Comparison of ENCODE assay signal across 20 cellular contexts in the genomic region with DNA sequence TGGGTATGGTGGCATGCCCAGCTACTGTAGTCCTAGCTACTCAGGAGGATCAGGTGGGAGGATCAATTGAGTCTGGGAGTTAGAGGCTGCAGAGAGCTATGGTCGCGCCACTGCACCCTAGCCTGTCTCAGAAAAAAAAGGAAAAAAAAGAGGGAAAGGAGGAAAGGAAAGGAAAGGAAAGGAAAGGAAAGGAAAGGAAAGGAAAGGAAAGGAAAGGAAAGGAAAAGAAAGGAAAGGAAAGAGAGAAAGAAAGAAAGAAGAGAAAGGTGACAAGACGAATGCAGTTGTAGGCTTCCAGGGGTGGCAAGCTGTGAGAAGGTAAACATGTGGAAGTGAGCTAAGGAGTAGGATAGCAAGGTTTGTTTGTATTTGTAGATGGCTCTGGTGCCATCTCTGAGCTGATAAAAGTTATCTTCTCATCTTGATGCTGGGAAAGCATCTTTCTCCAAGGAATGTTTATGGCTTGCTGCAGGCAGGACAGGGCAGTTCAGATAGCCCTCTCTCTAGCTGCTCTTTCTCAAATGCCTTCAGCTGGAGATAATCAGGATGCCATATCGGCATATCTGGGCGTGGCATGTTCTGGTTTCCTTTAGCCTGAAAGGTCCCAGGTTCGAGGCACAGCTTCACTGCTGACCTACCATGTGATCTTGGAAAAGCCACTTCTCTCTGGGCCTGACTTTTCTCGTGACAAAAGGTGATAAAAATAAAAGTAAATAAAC. TPM values are rescaled to one million over a fixed set of nuclear protein-coding genes. Genes with fewer than 3 reads are reported as not detected.
DNase-seq lines count a peak whose midpoint lies in the region; ATAC-seq and TF ChIP-seq lines count a peak whose summit lies in the region.
"Had no signal": no experiment of that assay in that cellular context is flagged by ENCODE, and none has a peak within 500 bp of the region (broad histone marks: within the 10 kb centered on the region; RNA-seq: fewer than 3 reads in every experiment).

No MANE protein-coding gene starts in this region.

- intact Hi-C loops in vagina (cut with DNase I), result loop anchor here (10.0 kb wide), 1 partner anchor 452 kb away; no protein-coding TSS in a partner anchor

- peak overlapping the region; percentile 79 for H3K27ac Mint-ChIP-seq in activated CD4-positive, alpha-beta T cell treated with anti-CD3 and anti-CD28 coated beads, Interleukin-2, amount 10 ng/mL, durations not matched to agents 7 days and 5 days
- H3K27ac Mint-ChIP-seq in neural progenitor cell, result peak overlapping the region; percentile 9
- H3K27ac Mint-ChIP-seq: CD4-positive, alpha-beta T cell had no signal

- TF ChIP-seq POLR2A in vagina (IDR thresholded peaks at IDR 0.05), result no peak

- H3K9ac ChIP-seq in neural progenitor cell, result no peak overlapping the region
- H3K9ac ChIP-seq: GM23248 had no signal

- H3K79me2 ChIP-seq in hepatocyte (no peaks in the 10 kb centered on the region), neural progenitor cell (ENCODE audit: low read depth) (no peaks in the 10 kb centered on the region)

- peaks cover 11% of the 10 kb centered on the region for H3K27me3 Mint-ChIP-seq in activated CD4-positive, alpha-beta T cell treated with anti-CD3 and anti-CD28 coated beads, Interleukin-2, amount 10 ng/mL, durations not matched to agents 7 days and 5 days
- H3K27me3 Mint-ChIP-seq in neural progenitor cell (ENCODE audit: insufficient read depth, low read depth), result peaks cover 12% of the 10 kb centered on the region

- peaks cover 1% of the 10 kb centered on the region for H3K36me3 Mint-ChIP-seq in activated CD4-positive, alpha-beta T cell treated with anti-CD3 and anti-CD28 coated beads, Interleukin-2, amount 10 ng/mL, durations not matched to agents 7 days and 5 days (ENCODE audit: low read depth)
- H3K36me3 Mint-ChIP-seq in neural progenitor cell, result no peaks in the 10 kb centered on the region
- H3K36me3 Mint-ChIP-seq: IgD-negative memory B cell had no signal

- CTCF ChIA-PET in activated CD4-positive, alpha-beta T cell treated with anti-CD3 and anti-CD28 coated beads, Interleukin-2, amount 10 ng/mL, durations not matched to agents 7 days and 5 days (lab: Charles Lee), result interaction anchor here (11.5 to 14.8 kb wide), 2 partner anchors 79 to 89 kb away, joined by 106 to 225 read pairs; partner anchors contain the start of gene LYRM9

- peaks cover 22% of the 10 kb centered on the region for H3K4me1 Mint-ChIP-seq in activated CD4-positive, alpha-beta T cell treated with anti-CD3 and anti-CD28 coated beads, Interleukin-2, amount 10 ng/mL, durations not matched to agents 7 days and 5 days
- peaks cover 34% of the 10 kb centered on the region for H3K4me1 Mint-ChIP-seq in neural progenitor cell

- DNase-seq in activated CD4-positive, alpha-beta T cell treated with anti-CD3 and anti-CD28 coated beads, Interleukin-2, amount 10 ng/mL, durations not matched to agents 7 days and 5 days, result no peak
- DNase-seq in activated CD4-positive, alpha-beta T cell treated with anti-CD3 and anti-CD28 coated beads for 48 hours, result no peak
- DNase-seq in hepatocyte (ENCODE audit: low spot score), result peak; percentile 47
- no peak for DNase-seq in neural progenitor cell (ENCODE audit: low spot score)
- no peak for DNase-seq in vagina (ENCODE audit: extremely low spot score in 2 of 2)
- DNase-seq in SK-N-DZ (ENCODE audit: low spot score), result no peak
- DNase-seq: AML-193; CD4-positive, alpha-beta T cell; DMS153; DMS79; GF-D8; GM23248; KG1 had no signal

- no peaks in the 10 kb centered on the region for H3K27me3 ChIP-seq in hepatocyte
- H3K27me3 ChIP-seq in neural progenitor cell, result no peaks in the 10 kb centered on the region
- no peaks in the 10 kb centered on the region for H3K27me3 ChIP-seq in vagina

- WGBS in hepatocyte (ENCODE audit: low lambda C conversion rate, missing lambda C conversion rate), result 49% methylated on average over 7 of the region's 7 CpGs

- no peaks in the 10 kb centered on the region for H3K9me2 ChIP-seq in hepatocyte (replicated peaks; ENCODE audit: insufficient read depth)

- H3K4me1 ChIP-seq in hepatocyte (ENCODE audit: insufficient read depth) (peaks cover 11% of the 10 kb centered on the region), neural progenitor cell (peaks cover 12% of the 10 kb centered on the region), vagina (peaks cover 7% of the 10 kb centered on the region)

- H3F3A ChIP-seq in neural progenitor cell (ENCODE audit: low read depth), result no peaks in the 10 kb centered on the region

- H3K4me3 Mint-ChIP-seq in activated CD4-positive, alpha-beta T cell treated with anti-CD3 and anti-CD28 coated beads, Interleukin-2, amount 10 ng/mL, durations not matched to agents 7 days and 5 days, result no peak overlapping the region
- H3K4me3 Mint-ChIP-seq in neural progenitor cell, result no peak overlapping the region
- H3K4me3 Mint-ChIP-seq: CD4-positive, alpha-beta T cell; IgD-negative memory B cell had no signal

- H3K4me2 ChIP-seq in hepatocyte (no peak overlapping the region), neural progenitor cell (no peak overlapping the region)
- H3K4me2 ChIP-seq: A549 had no signal

- H3K27ac ChIP-seq in hepatocyte (peak overlapping the region; percentile 51), neural progenitor cell (no peak overlapping the region), vagina (no peak overlapping the region)
- H3K27ac ChIP-seq: 22Rv1, A549, C4-2B, GM23248 had no signal

- no peak for TF ChIP-seq CTCF in hepatocyte (IDR thresholded peaks at IDR 0.05; ENCODE audit: poor library complexity)
- no peak for TF ChIP-seq CTCF in neural progenitor cell (IDR thresholded peaks at IDR 0.05)
- no peak for TF ChIP-seq CTCF in vagina (IDR thresholded peaks at IDR 0.05)

- H3K9me3 ChIP-seq in hepatocyte (ENCODE audit: low read depth), result no peaks in the 10 kb centered on the region
- no peaks in the 10 kb centered on the region for H3K9me3 ChIP-seq in neural progenitor cell (ENCODE audit: low read depth)
- H3K9me3 ChIP-seq in vagina, result no peaks in the 10 kb centered on the region
- H3K9me3 ChIP-seq: A549, HAP-1 had no signal

- no peak for ATAC-seq in GM18867 (IDR thresholded peaks at IDR 0.05; ENCODE audit: unreplicated experiment)
- ATAC-seq: A549, HepG2 had no signal

- H3K36me3 ChIP-seq in hepatocyte (replicated peaks; ENCODE audit: insufficient read depth, low read depth) (no peaks in the 10 kb centered on the region), neural progenitor cell (no peaks in the 10 kb centered on the region), vagina (no peaks in the 10 kb centered on the region)
- H3K36me3 ChIP-seq: HAP-1 had no signal

- H3K4me3 ChIP-seq in hepatocyte (no peak overlapping the region), neural progenitor cell (no peak overlapping the region), vagina (no peak overlapping the region)
- H3K4me3 ChIP-seq: A549, GM23248, HAP-1 had no signal

- H4K20me1 ChIP-seq in hepatocyte (ENCODE audit: insufficient read depth, poor library complexity, severe bottlenecking), result no peaks in the 10 kb centered on the region
- H4K20me1 ChIP-seq in neural progenitor cell (ENCODE audit: low read depth), result no peaks in the 10 kb centered on the region

- no peaks in the 10 kb centered on the region for H3K9me3 Mint-ChIP-seq in activated CD4-positive, alpha-beta T cell treated with anti-CD3 and anti-CD28 coated beads, Interleukin-2, amount 10 ng/mL, durations not matched to agents 7 days and 5 days
- no peaks in the 10 kb centered on the region for H3K9me3 Mint-ChIP-seq in neural progenitor cell
- H3K9me3 Mint-ChIP-seq: CD4-positive, alpha-beta T cell; IgD-negative memory B cell had no signal

- H2AFZ ChIP-seq in hepatocyte (no peak overlapping the region), neural progenitor cell (replicated peaks) (no peak overlapping the region)
- H2AFZ ChIP-seq: GM23248 had no signal

- POLR2A ChIA-PET in activated CD4-positive, alpha-beta T cell treated with anti-CD3 and anti-CD28 coated beads, Interleukin-2, amount 10 ng/mL, durations not matched to agents 7 days and 5 days (lab: Charles Lee), result no interaction called here

RNA-seq across cellular contexts. Expression of gene NOS2, which starts 2.8 kb away (rescaled TPM):
- not detected for total RNA-seq in activated CD4-positive, alpha-beta T cell treated with anti-CD3 and anti-CD28 coated beads, Interleukin-2, amount 10 ng/mL, durations not matched to agents 7 days and 5 days
- total RNA-seq in hepatocyte (6.7 TPM in 2 replicates), neural progenitor cell (ENCODE audit: low replicate concordance) (26.6 and 39.7 TPM in 2 replicates), vagina (not detected)
- 2.5 and 7.9 TPM in 2 replicates for polyA plus RNA-seq in hepatocyte
- polyA plus RNA-seq in SK-N-DZ (2014; cell fraction: cytosol; rRNA removed), result 0.09 and 0.10 TPM in 2 replicates
- 0.10 and 0.27 TPM in 2 replicates for polyA plus RNA-seq in SK-N-DZ (2014; cell fraction: nucleus; rRNA removed)
- total RNA-seq: GM23248 had no signal
- polyA plus RNA-seq: GM23248, HepG2 had no signal
